ENCODE assay signal across 26 cellular contexts in genomic region chr7:94401411-94401810, GRCh38. TPM values are rescaled to one million over a fixed set of nuclear protein-coding genes. Genes with fewer than 3 reads are reported as not detected.
DNase-seq lines count a peak whose midpoint lies in the region; ATAC-seq and TF ChIP-seq lines count a peak whose summit lies in the region.
"Had no signal": no experiment of that assay in that cellular context is flagged by ENCODE, and none has a peak within 500 bp of the region (broad histone marks: within the 10 kb centered on the region; RNA-seq: fewer than 3 reads in every experiment).

No MANE protein-coding gene starts in this region.

- H3K27ac ChIP-seq in ACC112 (ENCODE audit: low read depth, low read length) (peak overlapping the region; percentile 76), sigmoid colon (peak overlapping the region in 3 of 4 donors; percentile 46 to 89 (median 51))
- no peak overlapping the region for H3K27ac ChIP-seq in CD8-positive, alpha-beta memory T cell (ENCODE audit: low read depth, low read length)
- H3K27ac ChIP-seq: A549, C4-2B, neural progenitor cell had no signal

- peaks cover 9 to 33% of the 10 kb centered on the region in 2 donors for H3K27me3 Mint-ChIP-seq in CD8-positive, alpha-beta memory T cell
- H3K27me3 Mint-ChIP-seq: progenitor cell of endocrine pancreas had no signal

- TF ChIP-seq EP300 in sigmoid colon (IDR thresholded peaks at IDR 0.05): no peak

- TF ChIP-seq CTCF in fibroblast of mammary gland (conservative IDR thresholded peaks at IDR 0.05; ENCODE audit: control insufficient read depth, insufficient read depth, low read depth, low read length): no peak
- TF ChIP-seq CTCF in sigmoid colon (IDR thresholded peaks at IDR 0.05): no peak

- intact Hi-C loops in sigmoid colon (cut with DNase I): no loop called here

- H3K4me3 ChIP-seq in ACC112 (ENCODE audit: low read depth, low read length): peak overlapping the region; percentile 93
- H3K4me3 ChIP-seq in adipocyte (ENCODE audit: low read length): peak overlapping the region; percentile 88
- H3K4me3 ChIP-seq in fibroblast of mammary gland (ENCODE audit: control insufficient read depth, low read depth, low read length): no peak overlapping the region
- no peak overlapping the region for H3K4me3 ChIP-seq in sigmoid colon
- no peak overlapping the region for H3K4me3 ChIP-seq in CD8-positive, alpha-beta memory T cell (ENCODE audit: low read length)
- H3K4me3 ChIP-seq: A549, lung, neural progenitor cell had no signal

- H3K9me3 ChIP-seq in adipocyte (ENCODE audit: control insufficient read depth, low read length): no peaks in the 10 kb centered on the region
- no peaks in the 10 kb centered on the region for H3K9me3 ChIP-seq in sigmoid colon
- no peaks in the 10 kb centered on the region for H3K9me3 ChIP-seq in CD8-positive, alpha-beta memory T cell (ENCODE audit: low read length)
- H3K9me3 ChIP-seq: A549, breast epithelium had no signal

- H3K9me3 Mint-ChIP-seq in CD8-positive, alpha-beta memory T cell: no peaks in the 10 kb centered on the region
- H3K9me3 Mint-ChIP-seq: activated T-helper 2 cell treated with anti-CD3 and anti-CD28 coated beads, Interferon-gamma antibody, Interleukin-2, Interleukin-4, amounts not matched to agents 10 μg/mL and 5 μg/mL and 100 μg/mL, durations not matched to agents 14 hours and 24 hours and 36 hours; neural progenitor cell; stimulated activated naive B cell treated with anti-CD40 and anti-IgM and Interleukin-4, amounts not matched to agents 10 μg/mL and 1 μg/mL and 100 μg/mL, for 72 hours had no signal

- POLR2A ChIA-PET in CD8-positive, alpha-beta memory T cell (lab: Charles Lee): no interaction called here

- H3K36me3 Mint-ChIP-seq in CD8-positive, alpha-beta memory T cell: no peaks in the 10 kb centered on the region
- H3K36me3 Mint-ChIP-seq: neural progenitor cell; stimulated activated naive B cell treated with anti-CD40 and anti-IgM and Interleukin-4, amounts not matched to agents 10 μg/mL and 1 μg/mL and 100 μg/mL, for 72 hours had no signal

- H3K9ac ChIP-seq in adipocyte (ENCODE audit: low read length): peak overlapping the region; percentile 97
- H3K9ac ChIP-seq: neural progenitor cell had no signal

- peaks cover 89% of the 10 kb centered on the region for H3K79me2 ChIP-seq in ACC112 (ENCODE audit: control insufficient read depth, insufficient read depth, low read length, unreplicated experiment)

- no peaks in the 10 kb centered on the region for H3K4me1 Mint-ChIP-seq in CD8-positive, alpha-beta memory T cell
- H3K4me1 Mint-ChIP-seq: neural progenitor cell; stimulated activated naive B cell treated with anti-CD40 and anti-IgM and Interleukin-4, amounts not matched to agents 10 μg/mL and 1 μg/mL and 100 μg/mL, for 72 hours had no signal

- H3K36me3 ChIP-seq in ACC112 (ENCODE audit: insufficient read depth, low read length) (peaks cover 82% of the 10 kb centered on the region), adipocyte (ENCODE audit: control insufficient read depth, insufficient read depth, low read length, severe bottlenecking) (peaks cover 100% of the 10 kb centered on the region), sigmoid colon (peaks cover 10 to 91% (median 65%) of the 10 kb centered on the region in 4 donors)
- H3K36me3 ChIP-seq in CD8-positive, alpha-beta memory T cell (ENCODE audit: insufficient read depth, low read length): no peaks in the 10 kb centered on the region
- H3K36me3 ChIP-seq: breast epithelium had no signal

- TF ChIP-seq POLR2A in sigmoid colon (IDR thresholded peaks at IDR 0.05): no peak

- CTCF ChIA-PET in CD8-positive, alpha-beta memory T cell (lab: Charles Lee): no interaction called here

- H3K27ac Mint-ChIP-seq in CD8-positive, alpha-beta memory T cell: no peak overlapping the region
- H3K27ac Mint-ChIP-seq: activated T-helper 2 cell treated with anti-CD3 and anti-CD28 coated beads, Interferon-gamma antibody, Interleukin-2, Interleukin-4, amounts not matched to agents 10 μg/mL and 5 μg/mL and 100 μg/mL, durations not matched to agents 14 hours and 24 hours and 36 hours; neural progenitor cell; progenitor cell of endocrine pancreas; stimulated activated naive B cell treated with anti-CD40 and anti-IgM and Interleukin-4, amounts not matched to agents 10 μg/mL and 1 μg/mL and 100 μg/mL, for 72 hours had no signal

- WGBS in sigmoid colon, 2 donors: 15 to 51% methylated on average over 1 of the region's 1 CpG

- DNase-seq in adipocyte (ENCODE audit: low read depth) (no peak), fibroblast of mammary gland (ENCODE audit: low read depth) (peak; percentile 44), sigmoid colon (no peak), kidney tubule cell (ENCODE audit: low spot score) (no peak), left lobe of liver (ENCODE audit: low spot score) (no peak)
- no peak for DNase-seq in CD8-positive, alpha-beta memory T cell
- DNase-seq: activated CD4-positive, alpha-beta T cell treated with anti-CD3 and anti-CD28 coated beads, Interleukin-2, amount 50 U/mL, for 48 hours; activated CD4-positive, CD25-positive, alpha-beta regulatory T cell; activated CD8-positive, alpha-beta memory T cell treated with anti-CD3 and anti-CD28 coated beads, Interleukin-2, amount 50 U/mL, for 48 hours; cortex of kidney; DMS 273 treated with DMSO at 0.1 percent for 48 hours; KBM-7; kidney; NCI-H1436 treated with DMSO at 0.1 percent for 48 hours; stimulated activated CD4-positive, alpha-beta T cell treated with anti-CD3 and anti-CD28 coated beads, Interleukin-2, amount 100 ng/mL, for 48 hours; stimulated activated naive B cell treated with anti-CD40 and anti-IgM and Interleukin-4, amounts not matched to agents 10 μg/mL and 1 μg/mL and 100 μg/mL, for 72 hours; T1000 had no signal

- H3K4me1 ChIP-seq in ACC112 (ENCODE audit: control insufficient read depth, insufficient read depth, low read length, unreplicated experiment): peaks cover 63% of the 10 kb centered on the region
- H3K4me1 ChIP-seq in adipocyte (ENCODE audit: control insufficient read depth, insufficient read depth, low read length): peaks cover 55% of the 10 kb centered on the region
- H3K4me1 ChIP-seq in sigmoid colon: peaks cover 0 to 82% (median 52%) of the 10 kb centered on the region in 4 donors
- no peaks in the 10 kb centered on the region for H3K4me1 ChIP-seq in CD8-positive, alpha-beta memory T cell (ENCODE audit: insufficient read depth, low read length)
- H3K4me1 ChIP-seq: A549, breast epithelium, neural progenitor cell had no signal

- ATAC-seq in HG02840 (IDR thresholded peaks at IDR 0.05; ENCODE audit: low FRiP score, unreplicated experiment): no peak
- no peak for ATAC-seq in left lobe of liver
- ATAC-seq: A549; stimulated activated naive B cell treated with anti-CD40 and anti-IgM and Interleukin-4, amounts not matched to agents 10 μg/mL and 1 μg/mL and 100 μg/mL, for 72 hours had no signal

- no peak overlapping the region for H3K4me3 Mint-ChIP-seq in CD8-positive, alpha-beta memory T cell
- H3K4me3 Mint-ChIP-seq: neural progenitor cell; stimulated activated naive B cell treated with anti-CD40 and anti-IgM and Interleukin-4, amounts not matched to agents 10 μg/mL and 1 μg/mL and 100 μg/mL, for 72 hours had no signal

- no peaks in the 10 kb centered on the region for H3K27me3 ChIP-seq in ACC112 (ENCODE audit: insufficient read depth, low read length)
- H3K27me3 ChIP-seq in adipocyte (replicated peaks; ENCODE audit: control insufficient read depth, insufficient read depth, low read length): no peaks in the 10 kb centered on the region
- H3K27me3 ChIP-seq in sigmoid colon: no peaks in the 10 kb centered on the region
- H3K27me3 ChIP-seq in CD8-positive, alpha-beta memory T cell (ENCODE audit: insufficient read depth, low read length, poor library complexity, severe bottlenecking): no peaks in the 10 kb centered on the region
- H3K27me3 ChIP-seq: breast epithelium, neural progenitor cell had no signal

- H2AFZ ChIP-seq in ACC112 (ENCODE audit: low read length, unreplicated experiment): no peak overlapping the region
- H2AFZ ChIP-seq: neural progenitor cell had no signal

RNA-seq across cellular contexts. Expression of gene COL1A2, which starts 6.7 kb away (rescaled TPM):
- total RNA-seq in sigmoid colon: 1,000 to 10,000 TPM in 1 of 4 donors, 100 to 1,000 TPM in 2, 10 to 100 TPM in 1; 83.4 to 1,047 (median 197) TPM
- polyA plus RNA-seq in sigmoid colon: 100 to 1,000 TPM in 1 of 3 donors, 10 to 100 TPM in 2; 12.3 to 104 (median 19.2) TPM
- 11.8 TPM for total RNA-seq in left lobe of liver
- total RNA-seq in CD8-positive, alpha-beta memory T cell: under 1 TPM; 0.09 to 0.18 TPM
- not detected for polyA plus RNA-seq in CD8-positive, alpha-beta memory T cell

Comparison
In these comparisons a context has a peak if more than half of its experiments do, and no peak if none do; other contexts are left out.
1. H3K4me3 ChIP-seq: peak in ACC112 (single experiment) and adipocyte (single experiment); none in fibroblast of mammary gland (single experiment), sigmoid colon (0 of 4) and CD8-positive, alpha-beta memory T cell (single experiment).
2. RNA of gene COL1A2, which starts 6.7 kb away (total RNA-seq): 83.4 to 1,047 TPM in sigmoid colon and 11.8 TPM in left lobe of liver (single experiment); 0.09 to 0.18 TPM in CD8-positive, alpha-beta memory T cell; every median in the first group is over 10 times any median in the second.